In the genomic region with DNA sequence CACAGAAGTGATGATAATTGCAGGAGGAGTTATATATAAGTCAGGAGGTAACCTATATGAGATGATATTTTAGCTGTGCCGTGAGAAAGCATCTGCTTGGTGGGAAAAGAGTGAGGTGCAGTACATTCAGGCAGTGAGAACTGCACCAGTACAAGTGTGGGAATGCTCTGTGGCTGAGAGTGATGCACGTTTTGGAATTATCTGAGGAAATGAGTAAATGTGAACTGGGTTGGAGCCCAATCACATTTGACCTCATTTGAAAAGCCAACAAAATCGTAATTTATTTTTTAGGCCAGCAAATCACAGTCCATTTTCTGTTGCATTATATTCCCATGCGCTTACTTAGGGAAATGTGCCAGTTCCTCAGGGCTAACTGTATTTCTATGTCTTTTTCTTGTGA, we compare ENCODE assay signal across 1 cellular context.
TF ChIP-seq lines count a peak whose summit lies in the region.

No MANE protein-coding gene starts in this region.

TF ChIP-seq in IMR-90, 13 proteins besides CTCF, POLR2A, EP300 and RAD21 (continued from another document):
- TF ChIP-seq SMC3 (IDR thresholded peaks at IDR 0.05; ENCODE audit: low read depth, low read length) (no peak), RCOR1 (IDR thresholded peaks at IDR 0.05; ENCODE audit: insufficient replicate concordance, low read length) (no peak), CHD1 (IDR thresholded peaks at IDR 0.05; ENCODE audit: low read depth, low read length) (no peak)
- TF ChIP-seq, protein P1, sequence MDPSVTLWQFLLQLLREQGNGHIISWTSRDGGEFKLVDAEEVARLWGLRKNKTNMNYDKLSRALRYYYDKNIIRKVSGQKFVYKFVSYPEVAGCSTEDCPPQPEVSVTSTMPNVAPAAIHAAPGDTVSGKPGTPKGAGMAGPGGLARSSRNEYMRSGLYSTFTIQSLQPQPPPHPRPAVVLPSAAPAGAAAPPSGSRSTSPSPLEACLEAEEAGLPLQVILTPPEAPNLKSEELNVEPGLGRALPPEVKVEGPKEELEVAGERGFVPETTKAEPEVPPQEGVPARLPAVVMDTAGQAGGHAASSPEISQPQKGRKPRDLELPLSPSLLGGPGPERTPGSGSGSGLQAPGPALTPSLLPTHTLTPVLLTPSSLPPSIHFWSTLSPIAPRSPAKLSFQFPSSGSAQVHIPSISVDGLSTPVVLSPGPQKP (IDR thresholded peaks at IDR 0.05; ENCODE audit: borderline replicate concordance, low read depth, low read length): no peak
